Comparison of ENCODE assay signal across 14 cellular contexts in the genomic region with DNA sequence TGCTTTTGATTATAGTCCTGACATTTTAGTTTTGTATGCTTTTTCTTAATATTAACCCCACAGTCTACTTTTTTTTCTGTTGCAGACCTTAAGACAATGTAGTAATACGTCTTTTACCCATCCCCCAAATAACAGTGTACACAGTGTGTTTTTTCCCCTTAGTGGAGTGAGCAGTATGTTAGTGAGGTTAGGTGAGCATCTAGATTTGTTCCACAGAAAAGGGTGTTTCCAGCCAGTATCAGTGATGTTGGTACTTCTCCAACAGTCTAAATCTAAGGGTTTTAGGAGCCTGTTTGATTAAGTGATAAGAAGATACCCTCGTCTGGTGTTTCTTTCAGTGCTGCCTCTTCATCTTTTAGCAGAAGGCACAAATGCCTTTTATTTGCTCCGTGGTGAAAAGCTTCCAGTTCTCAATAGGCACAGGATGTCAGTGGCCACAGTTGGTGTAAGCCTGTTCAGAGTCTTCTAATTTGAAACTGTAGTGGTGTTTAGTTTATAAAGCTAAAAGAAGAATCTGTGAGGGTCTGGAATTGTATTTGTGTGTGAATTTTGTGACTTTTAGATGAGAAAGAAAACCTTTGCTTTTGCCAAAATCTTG.
DNase-seq lines count a peak whose midpoint lies in the region; ATAC-seq and TF ChIP-seq lines count a peak whose summit lies in the region.
"Had no signal": no experiment of that assay in that cellular context is flagged by ENCODE, and none has a peak within 500 bp of the region (broad histone marks: within the 10 kb centered on the region; RNA-seq: fewer than 3 reads in every experiment).

No MANE protein-coding gene starts in this region.

- no peak overlapping the region for H3K56ac ChIP-seq in H9 (ENCODE audit: insufficient read length, low read depth, low read length)

- no peak overlapping the region for H2AK5ac ChIP-seq in H9 (ENCODE audit: insufficient read length, low read length)

- peaks cover 96% of the 10 kb centered on the region for H4K20me1 ChIP-seq in SK-N-SH (ENCODE audit: insufficient read depth)
- no peaks in the 10 kb centered on the region for H4K20me1 ChIP-seq in H9 (ENCODE audit: control insufficient read depth, insufficient read depth, insufficient read length)

- no peaks in the 10 kb centered on the region for H3K23me2 ChIP-seq in H9 (ENCODE audit: insufficient read length, low read depth, low read length, poor library complexity, severe bottlenecking)

- H3K9me3 Mint-ChIP-seq in glutamatergic neuron (ENCODE audit: unreplicated experiment) (peaks cover 32% of the 10 kb centered on the region), H9 (no peaks in the 10 kb centered on the region)
- H3K9me3 Mint-ChIP-seq in stimulated activated effector memory CD8-positive, alpha-beta T cell treated with anti-CD3 and anti-CD28 coated beads, Interleukin-12 subunit alpha, Interleukin-12 subunit beta, amount 100 ng/mL, for 72 hours = no peaks in the 10 kb centered on the region

- H3K36me3 Mint-ChIP-seq in glutamatergic neuron (ENCODE audit: unreplicated experiment) (no peaks in the 10 kb centered on the region), H9 (ENCODE audit: insufficient read depth in 1 of 3, low read depth in 3 of 3) (no peaks in the 10 kb centered on the region)
- H3K36me3 Mint-ChIP-seq in stimulated activated effector memory CD8-positive, alpha-beta T cell treated with anti-CD3 and anti-CD28 coated beads, Interleukin-12 subunit alpha, Interleukin-12 subunit beta, amount 100 ng/mL, for 72 hours = no peaks in the 10 kb centered on the region

- H4K8ac ChIP-seq in H9 (replicated peaks; ENCODE audit: insufficient read length, low read depth, low read length) = no peak overlapping the region

- H2BK20ac ChIP-seq in H9 (ENCODE audit: low read depth, low read length, poor library complexity, severe bottlenecking) = no peak overlapping the region

- no peak overlapping the region for H4K5ac ChIP-seq in H9 (ENCODE audit: insufficient read length, low read depth, low read length)

- H2BK15ac ChIP-seq in H9 (ENCODE audit: low read depth, low read length) = no peak overlapping the region

- no peak overlapping the region for H3K4me3 ChIP-seq in SK-N-SH (ENCODE audit: low read depth in 2 of 2, low read length in 1 of 2)
- H3K4me3 ChIP-seq in RWPE2 (ENCODE audit: severe bottlenecking) = no peak overlapping the region
- H3K4me3 ChIP-seq: coronary artery, gastrocnemius medialis, right atrium auricular region had no signal

- no peak overlapping the region for H3K9ac ChIP-seq in SK-N-SH
- no peak overlapping the region for H3K9ac ChIP-seq in H9 (ENCODE audit: extremely low read depth, insufficient read length, low read length)

- ATAC-seq in SK-N-SH treated with all-trans-retinoic acid at 6 μM for 48 hours = no peak
- ATAC-seq in RWPE2 (ENCODE audit: low read depth) = no peak
- peak; percentile 48 for ATAC-seq in stimulated activated effector memory CD8-positive, alpha-beta T cell treated with anti-CD3 and anti-CD28 coated beads, Interleukin-12 subunit alpha, Interleukin-12 subunit beta, amount 100 ng/mL, for 72 hours
- ATAC-seq: gastrocnemius medialis had no signal

- H3K36me3 ChIP-seq in SK-N-SH (replicated peaks in 1 of 2; ENCODE audit: control insufficient read depth in 1 of 2, insufficient read depth in 2 of 2, low read length in 1 of 2) (no peaks in the 10 kb centered on the region), RWPE2 (ENCODE audit: low read depth) (no peaks in the 10 kb centered on the region)
- H3K36me3 ChIP-seq: gastrocnemius medialis, right atrium auricular region had no signal

- H3K9me2 ChIP-seq in SK-N-SH = no peaks in the 10 kb centered on the region

- peaks cover 75% of the 10 kb centered on the region for H3K4me1 Mint-ChIP-seq in glutamatergic neuron (ENCODE audit: low read depth, unreplicated experiment)
- H3K4me1 Mint-ChIP-seq in stimulated activated effector memory CD8-positive, alpha-beta T cell treated with anti-CD3 and anti-CD28 coated beads, Interleukin-12 subunit alpha, Interleukin-12 subunit beta, amount 100 ng/mL, for 72 hours = peaks cover 61% of the 10 kb centered on the region
- H3K4me1 Mint-ChIP-seq in H9 = peaks cover 81 to 83% of the 10 kb centered on the region in 2 experiments

- peak overlapping the region; percentile 35 for H3K4me3 Mint-ChIP-seq in glutamatergic neuron (ENCODE audit: unreplicated experiment)
- no peak overlapping the region for H3K4me3 Mint-ChIP-seq in stimulated activated effector memory CD8-positive, alpha-beta T cell treated with anti-CD3 and anti-CD28 coated beads, Interleukin-12 subunit alpha, Interleukin-12 subunit beta, amount 100 ng/mL, for 72 hours
- no peak overlapping the region for H3K4me3 Mint-ChIP-seq in H9

- intact Hi-C loops in posterior vena cava (cut with DNase I) = no loop called here

- 56% methylated on average over 3 of the region's 3 CpGs for WGBS in SK-N-SH (ENCODE audit: low lambda C conversion rate)
- WGBS in H9 (ENCODE audit: extremely low coverage, insufficient read length, low lambda C conversion rate) = no CpG with 5 or more reads among the region's 3 CpGs

- H3K79me1 ChIP-seq in H9 (ENCODE audit: insufficient read depth, low read depth, low read length, poor library complexity, severe bottlenecking) = peaks cover 2% of the 10 kb centered on the region

- H3K27me3 ChIP-seq in SK-N-SH (ENCODE audit: insufficient read depth) (no peaks in the 10 kb centered on the region), RWPE2 (ENCODE audit: insufficient read depth, poor library complexity, severe bottlenecking) (no peaks in the 10 kb centered on the region), H9 (ENCODE audit: insufficient read depth, low read length) (no peaks in the 10 kb centered on the region)
- H3K27me3 ChIP-seq: gastrocnemius medialis, right atrium auricular region had no signal

- H4K91ac ChIP-seq in H9 (ENCODE audit: insufficient read length, low read depth, low read length) = no peak overlapping the region

- H2BK120ac ChIP-seq in H9 (ENCODE audit: low read depth, low read length, poor library complexity, severe bottlenecking) = no peak overlapping the region

- H3K4me1 ChIP-seq in SK-N-SH (ENCODE audit: control insufficient read depth in 1 of 2, insufficient read depth in 2 of 2, low read depth in 1 of 2, low read length in 1 of 2) = peaks cover 19 to 53% of the 10 kb centered on the region in 2 experiments
- peaks cover 70% of the 10 kb centered on the region for H3K4me1 ChIP-seq in RWPE2 (ENCODE audit: insufficient read depth, poor library complexity, severe bottlenecking)
- H3K4me1 ChIP-seq in H9 (ENCODE audit: insufficient read depth, low read length) = peaks cover 17% of the 10 kb centered on the region; the same call in 1 of the 2 replicates

- no peak for TF ChIP-seq RAD21 in SK-N-SH (IDR thresholded peaks at IDR 0.05; ENCODE audit: low read length)

- H3K79me2 ChIP-seq in SK-N-SH (ENCODE audit: insufficient read depth) = peaks cover 100% of the 10 kb centered on the region
- H3K79me2 ChIP-seq in H9 (ENCODE audit: insufficient read depth, low read length) = peaks cover 27% of the 10 kb centered on the region; the same call in 1 of the 2 replicates

- POLR2A ChIA-PET in SK-N-SH (lab: Yijun Ruan, JAX) = interaction anchor here (1.2 kb wide), 1 partner anchor 72 kb away, joined by 4 read pairs; a partner anchor contains a TSS

- H3K18ac ChIP-seq in H9 (ENCODE audit: insufficient read length, low read depth, low read length) = no peak overlapping the region

- H3K9me3 ChIP-seq in SK-N-SH (no peaks in the 10 kb centered on the region), RWPE2 (ENCODE audit: severe bottlenecking) (no peaks in the 10 kb centered on the region), H9 (ENCODE audit: control insufficient read depth, low read depth, low read length) (no peaks in the 10 kb centered on the region)
- H3K9me3 ChIP-seq: gastrocnemius medialis, right atrium auricular region had no signal

- H3K27me3 Mint-ChIP-seq in glutamatergic neuron (ENCODE audit: unreplicated experiment) (peaks cover 10% of the 10 kb centered on the region), H9 (ENCODE audit: low read depth) (no peaks in the 10 kb centered on the region)

- H3K27ac ChIP-seq in SK-N-SH (ENCODE audit: low read depth in 2 of 2, low read length in 1 of 2) (peak overlapping the region in 1 of 2 experiments; percentile 88; a peak in 3 of 4 replicates), RWPE2 (ENCODE audit: poor library complexity, severe bottlenecking) (peak overlapping the region; percentile 0), H9 (ENCODE audit: insufficient read length, low read depth, low read length) (no peak overlapping the region)

- H3K14ac ChIP-seq in H9 (ENCODE audit: insufficient read depth, low read length) = no peak overlapping the region

- TF ChIP-seq CTCF in SK-N-SH (IDR thresholded peaks at IDR 0.05) (no peak), RWPE2 (IDR thresholded peaks at IDR 0.05; ENCODE audit: poor library complexity, severe bottlenecking) (no peak), glutamatergic neuron (IDR thresholded peaks at IDR 0.05; ENCODE audit: partially characterized antibody, unreplicated experiment) (no peak), H9 (conservative IDR thresholded peaks at IDR 0.05) (no peak)

- H3K4me2 ChIP-seq in SK-N-SH = peak overlapping the region; percentile 26; the same call in 1 of the 2 replicates
- H3K4me2 ChIP-seq in H9 (ENCODE audit: insufficient read depth, insufficient read length, low read length) = no peak overlapping the region

- no peak overlapping the region for H2BK12ac ChIP-seq in H9 (ENCODE audit: insufficient read length, low read depth, low read length)

- H2AFZ ChIP-seq in SK-N-SH (ENCODE audit: low read depth) (no peak overlapping the region), H9 (ENCODE audit: low read length) (no peak overlapping the region)

- no peak for TF ChIP-seq EP300 in SK-N-SH (IDR thresholded peaks at IDR 0.05; ENCODE audit: borderline replicate concordance in 1 of 2, low read depth in 1 of 2, low read length in 1 of 2)

- no peak overlapping the region for H3K23ac ChIP-seq in H9 (ENCODE audit: insufficient read length, low read depth, low read length)

- H3K4ac ChIP-seq in H9 (ENCODE audit: low read depth, low read length) = no peak overlapping the region

- peaks cover 25% of the 10 kb centered on the region for H3F3A ChIP-seq in SK-N-SH (replicated peaks; ENCODE audit: insufficient read depth)

- CTCF ChIA-PET in SK-N-SH (lab: Yijun Ruan, JAX) = interaction anchor here (0.7 to 5.5 kb wide), 5 partner anchors 11 to 350 kb away, joined by 3 to 53 read pairs (median 4); no protein-coding TSS in a partner anchor

- H3K27ac Mint-ChIP-seq in glutamatergic neuron (ENCODE audit: unreplicated experiment) (peak overlapping the region; percentile 71), H9 (peak overlapping the region in 1 of 3 experiments; percentile 30; a peak in 1 of 7 replicates)
- peak overlapping the region; percentile 56 for H3K27ac Mint-ChIP-seq in stimulated activated effector memory CD8-positive, alpha-beta T cell treated with anti-CD3 and anti-CD28 coated beads, Interleukin-12 subunit alpha, Interleukin-12 subunit beta, amount 100 ng/mL, for 72 hours

- DNase-seq in SK-N-SH (no peak), RWPE2 (ENCODE audit: low spot score) (no peak), glutamatergic neuron (no peak), H9 (no peak), posterior vena cava (ENCODE audit: low spot score) (no peak), GDM1 (lab: John Stamatoyannopoulos, UW) (no peak)
- DNase-seq in stimulated activated effector memory CD8-positive, alpha-beta T cell treated with anti-CD3 and anti-CD28 coated beads, Interleukin-12 subunit alpha, Interleukin-12 subunit beta, amount 100 ng/mL, for 72 hours (ENCODE audit: low spot score in 2 of 2) = no peak
- DNase-seq: EL, gastrocnemius medialis, NCI-H1930, T-helper 9 cell had no signal

- no peak overlapping the region for H3T11ph ChIP-seq in H9 (ENCODE audit: low read length)

- H2BK5ac ChIP-seq in H9 (ENCODE audit: insufficient read length, low read length) = no peak overlapping the region
